10 cellular contexts compared by ENCODE assay signal in genomic region chr11:1870721-1871466, GRCh38. TPM values are rescaled to one million over a fixed set of nuclear protein-coding genes. Genes with fewer than 3 reads are reported as not detected.
DNase-seq lines count a peak whose midpoint lies in the region; ATAC-seq and TF ChIP-seq lines count a peak whose summit lies in the region.
"Had no signal": no experiment of that assay in that cellular context is flagged by ENCODE, and none has a peak within 500 bp of the region (broad histone marks: within the 10 kb centered on the region; RNA-seq: fewer than 3 reads in every experiment).

No MANE protein-coding gene starts in this region.

- POLR2A ChIA-PET in GM10248 (lab: Yijun Ruan, JAX): no interaction called here

- H3K9me3 ChIP-seq in adrenal gland (replicated peaks in 1 of 3) (no peaks in the 10 kb centered on the region), mucosa of descending colon (no peaks in the 10 kb centered on the region), upper lobe of right lung (no peaks in the 10 kb centered on the region)

- CTCF ChIA-PET in GM10248 (lab: Yijun Ruan, JAX): interaction anchor here (0.9 to 2.6 kb wide), 3 partner anchors 12 to 35 kb away, joined by 3 to 16 read pairs (median 5); no protein-coding TSS in a partner anchor

- H3K27me3 ChIP-seq in adrenal gland (no peaks in the 10 kb centered on the region), upper lobe of right lung (peaks cover 20% of the 10 kb centered on the region)

- TF ChIP-seq POLR2A in adrenal gland (IDR thresholded peaks at IDR 0.05): peak; percentile 16 to 61

- DNase-seq in activated T-cell treated with anti-CD3 and anti-CD28 coated beads, Interleukin-2, amount 50 U/mL, for 1 hour: peak; percentile 58
- DNase-seq in activated T-cell treated with anti-CD3 and anti-CD28 coated beads for 4 hours (no peak), adrenal gland (peak in 5 of 7 donors; percentile 79 to 88 (median 83)), mucosa of descending colon (peak in 2 of 3 donors; percentile 59), upper lobe of right lung (peak; percentile 76), GM10248 (ENCODE audit: extremely low spot score) (no peak), mucosa of gallbladder (ENCODE audit: low spot score) (no peak)
- DNase-seq: NCI-H748 treated with DMSO at 0.1 percent for 48 hours had no signal

- H3K4me3 ChIP-seq in adrenal gland (peak overlapping the region in 3 of 4 donors; percentile 25 to 60 (median 32)), mucosa of descending colon (no peak overlapping the region), upper lobe of right lung (no peak overlapping the region)

- H3K4me1 ChIP-seq in adrenal gland (replicated peaks in 1 of 2): peaks cover 23 to 45% of the 10 kb centered on the region in 2 donors
- peaks cover 4% of the 10 kb centered on the region for H3K4me1 ChIP-seq in mucosa of descending colon (ENCODE audit: low read depth)
- H3K4me1 ChIP-seq in upper lobe of right lung: no peaks in the 10 kb centered on the region

- H3K27ac ChIP-seq in adrenal gland (peak overlapping the region; percentile 71 to 97 (median 88)), upper lobe of right lung (no peak overlapping the region)
- H3K27ac ChIP-seq: C4-2B had no signal

- ATAC-seq in mucosa of descending colon (peak; percentile 53), upper lobe of right lung (peak; percentile 79), GM21447 (IDR thresholded peaks at IDR 0.05; ENCODE audit: unreplicated experiment) (no peak)

- intact Hi-C loops in adrenal gland (cut with DNase I) (no loop called here), mucosa of descending colon (cut with DNase I, micrococcal nuclease) (no loop called here), upper lobe of right lung (cut with DNase I) (no loop called here)

- no peaks in the 10 kb centered on the region for H3K36me3 ChIP-seq in adrenal gland (replicated peaks in 1 of 2)
- H3K36me3 ChIP-seq in mucosa of descending colon (ENCODE audit: low read depth): no peaks in the 10 kb centered on the region
- no peaks in the 10 kb centered on the region for H3K36me3 ChIP-seq in upper lobe of right lung

- WGBS in adrenal gland, 4 donors: 26 to 42% (median 32%) methylated on average over 23 to 50 of the region's 50 CpGs

- no peak for TF ChIP-seq CTCF in adrenal gland (IDR thresholded peaks at IDR 0.05)
- TF ChIP-seq CTCF in mucosa of descending colon (IDR thresholded peaks at IDR 0.05): no peak
- TF ChIP-seq CTCF in upper lobe of right lung (IDR thresholded peaks at IDR 0.05): no peak
- no peak for TF ChIP-seq CTCF in GM10248 (IDR thresholded peaks at IDR 0.05; ENCODE audit: control extremely low read depth, extremely low read depth, low read depth, missing control alignments)

RNA-seq across cellular contexts. Expression of gene LSP1, which starts 18.0 kb away (rescaled TPM):
- 100 to 1,000 TPM; 158 to 323 (median 250) TPM for total RNA-seq in adrenal gland
- polyA plus RNA-seq in adrenal gland: 1,000 to 10,000 TPM in 1 of 3 donors, 100 to 1,000 TPM in 2; 319 to 1,341 (median 324) TPM
- 10 to 100 TPM; 18.5 to 32.2 (median 23.6) TPM for total RNA-seq in mucosa of descending colon
- 78.2 TPM for total RNA-seq in upper lobe of right lung
- total RNA-seq in mucosa of gallbladder: 43.1 TPM

RNA-seq across cellular contexts. Expression of gene PRR33, which starts 20.8 kb away (rescaled TPM):
- under 1 TPM in 4 of 8 donors, not detected in 4; 0.07 to 0.30 (median 0.15) TPM for total RNA-seq in adrenal gland
- polyA plus RNA-seq in adrenal gland: 1 to 10 TPM in 2 of 3 donors, not detected in 1; 1.1 to 2.3 TPM
- total RNA-seq in mucosa of descending colon: not detected
- total RNA-seq in upper lobe of right lung: not detected
- not detected for total RNA-seq in mucosa of gallbladder

RNA-seq across cellular contexts. Expression of gene TNNI2, which starts 32.1 kb away (rescaled TPM):
- total RNA-seq in adrenal gland: 1 to 10 TPM in 3 of 8 donors, under 1 TPM in 2, not detected in 3; 0.55 to 4.2 (median 1.4) TPM
- 10 to 100 TPM in 2 of 3 donors, 1 to 10 TPM in 1; 1.9 to 21.8 (median 12.0) TPM for polyA plus RNA-seq in adrenal gland
- under 1 TPM in 1 of 3 donors, not detected in 2; 0.46 TPM for total RNA-seq in mucosa of descending colon
- total RNA-seq in upper lobe of right lung: 6.9 TPM
- 73.7 TPM for total RNA-seq in mucosa of gallbladder

RNA-seq across cellular contexts. Expression of gene SYT8, which starts 36.1 kb away (rescaled TPM):
- 1 to 10 TPM in 1 of 8 donors, under 1 TPM in 1, not detected in 6; 0.61 to 1.2 TPM for total RNA-seq in adrenal gland
- 1 to 10 TPM in 1 of 3 donors, under 1 TPM in 1, not detected in 1; 0.91 to 3.1 TPM for polyA plus RNA-seq in adrenal gland
- total RNA-seq in mucosa of descending colon: 1 to 10 TPM in 2 of 3 donors, under 1 TPM in 1; 0.98 to 2.4 (median 2.1) TPM
- 12.5 TPM for total RNA-seq in upper lobe of right lung
- total RNA-seq in mucosa of gallbladder: 218 TPM

RNA-seq across cellular contexts. Expression of gene TNNT3, which starts 48.6 kb away (rescaled TPM):
- total RNA-seq in adrenal gland (1 to 10 TPM in 4 of 8 donors, under 1 TPM in 3, not detected in 1; 0.81 to 8.7 (median 3.4) TPM), mucosa of descending colon (1 to 10 TPM in 1 of 3 donors, under 1 TPM in 1, not detected in 1; 0.72 to 2.7 TPM), upper lobe of right lung (0.43 TPM), mucosa of gallbladder (1.5 TPM)
- polyA plus RNA-seq in adrenal gland: 10 to 100 TPM in 1 of 3 donors, 1 to 10 TPM in 2; 1.0 to 10.6 (median 5.8) TPM

Comparison
In these comparisons a context has a peak if more than half of its experiments do, and no peak if none do; other contexts are left out.
1. DNase-seq: peak in activated T-cell treated with anti-CD3 and anti-CD28 coated beads, Interleukin-2, amount 50 U/mL, for 1 hour (single experiment), adrenal gland (5 of 7), mucosa of descending colon (2 of 3) and upper lobe of right lung (single experiment); none in activated T-cell treated with anti-CD3 and anti-CD28 coated beads for 4 hours (single experiment), GM10248 (single experiment) and mucosa of gallbladder (single experiment).
2. H3K4me3 ChIP-seq: peak in adrenal gland (3 of 4); none in mucosa of descending colon (single experiment) and upper lobe of right lung (single experiment).